ENCODE assay signal across 8 cellular contexts in genomic region chr12:121773011-121773777, GRCh38. TPM values are rescaled to one million over a fixed set of nuclear protein-coding genes. Genes with fewer than 3 reads are reported as not detected.
A peak's percentile ranks its signal among the peaks of the same experiment; 100 is the strongest.
DNase-seq lines count a peak whose midpoint lies in the region; ATAC-seq and TF ChIP-seq lines count a peak whose summit lies in the region.

No MANE protein-coding gene starts in this region.

- no peak overlapping the region for H3K4me2 ChIP-seq in GM23248 (ENCODE audit: unreplicated experiment)
- no peak overlapping the region for H3K4me2 ChIP-seq in Loucy (ENCODE audit: low read depth, low read length, poor library complexity, severe bottlenecking)

- 0 out of 2 replicates have a peak, but pooled peaks cover under 1% of the 10 kb centered on the region for H3F3A ChIP-seq in GM23248 (ENCODE audit: insufficient read depth)
- H3F3A ChIP-seq in Loucy (ENCODE audit: low read depth), result no peaks in the 10 kb centered on the region

- H2AFZ ChIP-seq in GM23248 (no peak overlapping the region), Loucy (ENCODE audit: low read length) (peak overlapping the region; percentile 18; the same call in 1 of the 2 replicates)

- no peak overlapping the region for H3K27ac Mint-ChIP-seq in activated naive CD4-positive, alpha-beta T cell treated with anti-CD3 and anti-CD28 coated beads, Interleukin-2, amount 50 U/mL, for 72 hours

- no peaks in the 10 kb centered on the region for H3K36me3 Mint-ChIP-seq in activated naive CD4-positive, alpha-beta T cell treated with anti-CD3 and anti-CD28 coated beads, Interleukin-2, amount 50 U/mL, for 72 hours

- DNase-seq in ELF-1 (ENCODE audit: low read depth, low spot score) (peak; percentile 84), GM23248 (peak; percentile 72), SK-MEL-5 (ENCODE audit: low read depth, low spot score) (peak; percentile 81), left ventricle myocardium inferior (peak; percentile 58), sciatic nerve (ENCODE audit: low spot score) (peak; percentile 82), OCI-M2 (lab: John Stamatoyannopoulos, UW; ENCODE audit: unreplicated experiment) (no peak)
- peak in 1 of 2 donors; percentile 82 for DNase-seq in activated naive CD4-positive, alpha-beta T cell treated with anti-CD3 and anti-CD28 coated beads, Interleukin-2, amount 50 U/mL, for 72 hours (ENCODE audit: low spot score in 2 of 2)

- H3K27me3 ChIP-seq in GM23248 (replicated peaks; ENCODE audit: insufficient read depth) (no peaks in the 10 kb centered on the region), Loucy (ENCODE audit: insufficient read depth, low read length, poor library complexity, severe bottlenecking) (no peaks in the 10 kb centered on the region), left ventricle myocardium inferior (ENCODE audit: low read depth) (no peaks in the 10 kb centered on the region)

- no peaks in the 10 kb centered on the region for H3K9me3 Mint-ChIP-seq in activated naive CD4-positive, alpha-beta T cell treated with anti-CD3 and anti-CD28 coated beads, Interleukin-2, amount 50 U/mL, for 72 hours

- H3K27ac ChIP-seq in GM23248 (no peak overlapping the region), left ventricle myocardium inferior (replicated peaks) (peak overlapping the region; percentile 73)

- H3K79me2 ChIP-seq in GM23248 (ENCODE audit: insufficient read depth), result no peaks in the 10 kb centered on the region
- no peaks in the 10 kb centered on the region for H3K79me2 ChIP-seq in Loucy (ENCODE audit: insufficient read depth, low read length)

- H3K9me3 ChIP-seq in GM23248 (ENCODE audit: low read depth), result no peaks in the 10 kb centered on the region
- no peaks in the 10 kb centered on the region for H3K9me3 ChIP-seq in Loucy (ENCODE audit: insufficient read depth, low read depth, low read length)
- no peaks in the 10 kb centered on the region for H3K9me3 ChIP-seq in left ventricle myocardium inferior (replicated peaks)

- peaks cover 1% of the 10 kb centered on the region for H3K4me1 ChIP-seq in GM23248 (ENCODE audit: insufficient read depth)
- H3K4me1 ChIP-seq in Loucy (ENCODE audit: insufficient read depth, low read length, poor library complexity, severe bottlenecking), result peaks cover 13% of the 10 kb centered on the region
- H3K4me1 ChIP-seq in left ventricle myocardium inferior, result peaks cover 77% of the 10 kb centered on the region

- H3K9me2 ChIP-seq in GM23248 (ENCODE audit: insufficient read depth) (no peaks in the 10 kb centered on the region), Loucy (replicated peaks; ENCODE audit: low read depth, low read length) (no peaks in the 10 kb centered on the region)

- in situ Hi-C loops in GM23248 (cut with MboI), result no loop called here
- in situ Hi-C loops in SK-MEL-5 (cut with HindIII; ENCODE audit: low pct_unique_long_range_greater_than_20kb, low sequenced_read_pairs), result no loop called here

- 49 to 60% methylated on average over 13 to 14 of the region's 14 CpGs for WGBS in GM23248 (ENCODE audit: low coverage in 1 of 2, low lambda C conversion rate in 2 of 2, missing lambda C conversion rate in 2 of 2), 2 experiments

- H3K36me3 ChIP-seq in GM23248 (ENCODE audit: low read depth) (no peaks in the 10 kb centered on the region), Loucy (ENCODE audit: insufficient read depth, low read length) (peaks cover 8% of the 10 kb centered on the region; the same call in 1 of the 2 replicates), left ventricle myocardium inferior (no peaks in the 10 kb centered on the region)

- intact Hi-C loops in left ventricle myocardium inferior (cut with micrococcal nuclease) (loop anchor here (5.0 kb wide), 1 partner anchor 76 kb away; no protein-coding TSS in a partner anchor), sciatic nerve (cut with DNase I) (no loop called here)

- no peak overlapping the region for H3K9ac ChIP-seq in GM23248
- H3K9ac ChIP-seq in Loucy (ENCODE audit: low read depth, low read length, poor library complexity, severe bottlenecking), result peak overlapping the region; percentile 21

- H4K20me1 ChIP-seq in GM23248 (ENCODE audit: insufficient read depth) (no peaks in the 10 kb centered on the region), Loucy (ENCODE audit: insufficient read depth, low read length, poor library complexity, severe bottlenecking) (no peaks in the 10 kb centered on the region)

- ATAC-seq in activated naive CD4-positive, alpha-beta T cell treated with anti-CD3 and anti-CD28 coated beads, Interleukin-2, amount 50 U/mL, for 72 hours, result peak; percentile 83 to 85
- peak; percentile 68 for ATAC-seq in sciatic nerve

- peak; percentile 97 for TF ChIP-seq CTCF in Loucy (conservative IDR thresholded peaks at IDR 0.05; ENCODE audit: low read length)
- TF ChIP-seq CTCF in left ventricle myocardium inferior (IDR thresholded peaks at IDR 0.05; ENCODE audit: borderline replicate concordance), result peak; percentile 84

- no peak overlapping the region for H3K4me3 ChIP-seq in GM23248
- H3K4me3 ChIP-seq in Loucy (ENCODE audit: low read length, poor library complexity, severe bottlenecking), result no peak overlapping the region
- H3K4me3 ChIP-seq in left ventricle myocardium inferior, result peak overlapping the region; percentile 15

RNA-seq across cellular contexts. Expression of gene RHOF, which starts 20.3 kb away (rescaled TPM):
- 6.7 and 8.2 TPM in 2 replicates for total RNA-seq in GM23248 (2014; rRNA removed; shearing (Covaris generic))
- polyA plus RNA-seq in GM23248 (2016; fragmentation: Nextera tagmentation; extraction: Ambion mirVana), result 1.5 and 2.4 TPM in 2 replicates
- 5.3 and 5.7 TPM in 2 replicates for total RNA-seq in SK-MEL-5 (2014; rRNA removed; shearing (Covaris generic))
- polyA plus RNA-seq in SK-MEL-5 (2015; cell fraction: cytosol; rRNA removed), result 10.6 and 14.6 TPM in 2 replicates
- 41.4 and 61.9 TPM in 2 replicates for polyA plus RNA-seq in SK-MEL-5 (2015; cell fraction: nucleus; rRNA removed)
- total RNA-seq in activated naive CD4-positive, alpha-beta T cell treated with anti-CD3 and anti-CD28 coated beads, Interleukin-2, amount 50 U/mL, for 72 hours, result 10 to 100 TPM; 95.3 to 96.2 TPM
- total RNA-seq in left ventricle myocardium inferior (44.3 TPM), sciatic nerve (12.1 TPM)

RNA-seq across cellular contexts. Expression of gene SETD1B, which starts 30.6 kb away (rescaled TPM):
- total RNA-seq in GM23248 (2014; rRNA removed; shearing (Covaris generic)), result 2.0 and 2.7 TPM in 2 replicates
- polyA plus RNA-seq in GM23248 (2016; fragmentation: Nextera tagmentation; extraction: Ambion mirVana), result 1.7 and 2.0 TPM in 2 replicates
- 2.0 TPM in 2 replicates for total RNA-seq in SK-MEL-5 (2014; rRNA removed; shearing (Covaris generic))
- 10.4 and 14.4 TPM in 2 replicates for polyA plus RNA-seq in SK-MEL-5 (2015; cell fraction: cytosol; rRNA removed)
- polyA plus RNA-seq in SK-MEL-5 (2015; cell fraction: nucleus; rRNA removed), result 9.5 and 10.0 TPM in 2 replicates
- 10 to 100 TPM; 13.8 to 16.7 TPM for total RNA-seq in activated naive CD4-positive, alpha-beta T cell treated with anti-CD3 and anti-CD28 coated beads, Interleukin-2, amount 50 U/mL, for 72 hours
- total RNA-seq in left ventricle myocardium inferior (7.9 TPM), sciatic nerve (26.3 TPM)
